Comparison of ENCODE assay signal across 23 cellular contexts in genomic region chr10:72588266-72588665, GRCh38. TPM values are rescaled to one million over a fixed set of nuclear protein-coding genes. Genes with fewer than 3 reads are reported as not detected.
DNase-seq lines count a peak whose midpoint lies in the region; ATAC-seq and TF ChIP-seq lines count a peak whose summit lies in the region.
"Had no signal": no experiment of that assay in that cellular context is flagged by ENCODE, and none has a peak within 500 bp of the region (broad histone marks: within the 10 kb centered on the region; RNA-seq: fewer than 3 reads in every experiment).

No MANE protein-coding gene starts in this region.

- no peak overlapping the region for H2BK120ac ChIP-seq in mesendoderm (ENCODE audit: low read depth, low read length)

- no peak overlapping the region for H3K4me3 Mint-ChIP-seq in activated T-cell treated with anti-CD3 and anti-CD28 coated beads, Interleukin-2, amount 50 U/mL, for 4 hours
- H3K4me3 Mint-ChIP-seq: HFFc6 had no signal

- no peak overlapping the region for H2AK5ac ChIP-seq in mesendoderm (ENCODE audit: low read length)

- H3K18ac ChIP-seq in mesendoderm (ENCODE audit: low read length): no peak overlapping the region

- H4K8ac ChIP-seq in mesendoderm (ENCODE audit: low read depth, low read length): no peak overlapping the region

- H3K27ac ChIP-seq in mesendoderm (ENCODE audit: low read depth, low read length): no peak overlapping the region
- H3K27ac ChIP-seq: C4-2B, SJCRH30 had no signal

- no peak overlapping the region for H2BK15ac ChIP-seq in mesendoderm (replicated peaks; ENCODE audit: low read depth)

- H3K4me3 ChIP-seq in fibroblast of pulmonary artery (replicated peaks; ENCODE audit: low read depth, low read length) (no peak overlapping the region), mesendoderm (ENCODE audit: low read length) (no peak overlapping the region)
- H3K4me3 ChIP-seq: SJCRH30 had no signal

- no CpG with 5 or more reads among the region's 3 CpGs for WGBS in mesendoderm (ENCODE audit: extremely low coverage, insufficient coverage, low lambda C conversion rate)

- no peak overlapping the region for H3K4ac ChIP-seq in mesendoderm (ENCODE audit: low read depth, low read length)

- H3K79me1 ChIP-seq in mesendoderm (ENCODE audit: low read length): no peaks in the 10 kb centered on the region

- H3K27me3 ChIP-seq in mesendoderm (ENCODE audit: insufficient read depth, low read length, poor library complexity): no peaks in the 10 kb centered on the region
- H3K27me3 ChIP-seq: SJCRH30 had no signal

- no peak overlapping the region for H2BK5ac ChIP-seq in mesendoderm (ENCODE audit: low read length)

- H3K4me2 ChIP-seq in mesendoderm (ENCODE audit: low read length): no peak overlapping the region

- DNase-seq in NOMO-1 treated with DMSO at 0.1 percent for 48 hours (lab: John Stamatoyannopoulos, UW; ENCODE audit: unreplicated experiment): peak; percentile 11
- no peak for DNase-seq in NOMO-1 treated with dmso at 0.1 percent for 144 hours (lab: John Stamatoyannopoulos, UW; ENCODE audit: unreplicated experiment)
- peak; percentile 36 for DNase-seq in MV-4-11 (lab: John Stamatoyannopoulos, UW)
- peak; percentile 17 for DNase-seq in fibroblast of pulmonary artery (ENCODE audit: low read depth)
- peak; percentile 50 for DNase-seq in renal cortical epithelial cell (ENCODE audit: low read depth)
- no peak for DNase-seq in mesendoderm
- DNase-seq in activated T-cell treated with anti-CD3 and anti-CD28 coated beads, Interleukin-2, amount 50 U/mL, for 4 hours: no peak
- DNase-seq: 8988T, DMS53, EL, GF-D8, HFFc6, Kasumi-1, NCI-H1092, NCI-H1436, NCI-H2029, NCI-H226, NCI-H510A treated with DMSO at 0.1 percent for 48 hours, NCI-H748 treated with DMSO at 0.1 percent for 48 hours, OCI-M1, SJCRH30 had no signal

- no peak for TF ChIP-seq CTCF in fibroblast of pulmonary artery (IDR thresholded peaks at IDR 0.05; ENCODE audit: low read length, missing control alignments)

- no peak overlapping the region for H3K9ac ChIP-seq in mesendoderm (ENCODE audit: low read length)

- no peaks in the 10 kb centered on the region for H3K9me3 Mint-ChIP-seq in activated T-cell treated with anti-CD3 and anti-CD28 coated beads, Interleukin-2, amount 50 U/mL, for 4 hours
- H3K9me3 Mint-ChIP-seq: HFFc6 had no signal

- H3K36me3 ChIP-seq in mesendoderm (ENCODE audit: control insufficient read depth, insufficient read depth, low read length): no peaks in the 10 kb centered on the region

- peaks cover 6% of the 10 kb centered on the region for H3K36me3 Mint-ChIP-seq in activated T-cell treated with anti-CD3 and anti-CD28 coated beads, Interleukin-2, amount 50 U/mL, for 4 hours (ENCODE audit: insufficient read depth)

- ATAC-seq in GM21619 (IDR thresholded peaks at IDR 0.05; ENCODE audit: unreplicated experiment): no peak
- ATAC-seq in activated T-cell treated with anti-CD3 and anti-CD28 coated beads, Interleukin-2, amount 50 U/mL, for 4 hours: no peak

- no peak overlapping the region for H3K56ac ChIP-seq in mesendoderm (ENCODE audit: low read length)

- H3K4me1 Mint-ChIP-seq in activated T-cell treated with anti-CD3 and anti-CD28 coated beads, Interleukin-2, amount 50 U/mL, for 4 hours (ENCODE audit: low read depth): peaks cover 16% of the 10 kb centered on the region

- no peak overlapping the region for H4K5ac ChIP-seq in mesendoderm (ENCODE audit: low read length)

- no peak overlapping the region for H3K23ac ChIP-seq in mesendoderm (ENCODE audit: low read length)

- H3K4me1 ChIP-seq in mesendoderm (ENCODE audit: control insufficient read depth, low read depth, low read length): no peaks in the 10 kb centered on the region
- H3K4me1 ChIP-seq: SJCRH30 had no signal

- no peaks in the 10 kb centered on the region for H3K27me3 Mint-ChIP-seq in activated T-cell treated with anti-CD3 and anti-CD28 coated beads, Interleukin-2, amount 50 U/mL, for 4 hours (ENCODE audit: low read depth)

- H3K79me2 ChIP-seq in mesendoderm (ENCODE audit: control insufficient read depth, insufficient read depth, low read length): no peaks in the 10 kb centered on the region

RNA-seq across cellular contexts. Expression of gene MICU1, which starts 37.6 kb away (rescaled TPM):
- 55.2 and 65.2 TPM in 2 replicates for total RNA-seq in renal cortical epithelial cell
- polyA plus RNA-seq in mesendoderm (2013, experiment 1 of 2): 22.8 TPM
- 23.2 TPM for polyA plus RNA-seq in mesendoderm (2013, experiment 2 of 2)
- 10 to 100 TPM; 30.3 to 37.3 (median 36.4) TPM for total RNA-seq in activated T-cell treated with anti-CD3 and anti-CD28 coated beads, Interleukin-2, amount 50 U/mL, for 4 hours

Comparison
In these comparisons a context has a peak if more than half of its experiments do, and no peak if none do; other contexts are left out.
1. DNase-seq: peak in NOMO-1 treated with DMSO at 0.1 percent for 48 hours (single experiment), MV-4-11 (single experiment), fibroblast of pulmonary artery (single experiment) and renal cortical epithelial cell (single experiment); none in NOMO-1 treated with dmso at 0.1 percent for 144 hours (single experiment), mesendoderm (single experiment) and activated T-cell treated with anti-CD3 and anti-CD28 coated beads, Interleukin-2, amount 50 U/mL, for 4 hours (single experiment).